In the genomic region with DNA sequence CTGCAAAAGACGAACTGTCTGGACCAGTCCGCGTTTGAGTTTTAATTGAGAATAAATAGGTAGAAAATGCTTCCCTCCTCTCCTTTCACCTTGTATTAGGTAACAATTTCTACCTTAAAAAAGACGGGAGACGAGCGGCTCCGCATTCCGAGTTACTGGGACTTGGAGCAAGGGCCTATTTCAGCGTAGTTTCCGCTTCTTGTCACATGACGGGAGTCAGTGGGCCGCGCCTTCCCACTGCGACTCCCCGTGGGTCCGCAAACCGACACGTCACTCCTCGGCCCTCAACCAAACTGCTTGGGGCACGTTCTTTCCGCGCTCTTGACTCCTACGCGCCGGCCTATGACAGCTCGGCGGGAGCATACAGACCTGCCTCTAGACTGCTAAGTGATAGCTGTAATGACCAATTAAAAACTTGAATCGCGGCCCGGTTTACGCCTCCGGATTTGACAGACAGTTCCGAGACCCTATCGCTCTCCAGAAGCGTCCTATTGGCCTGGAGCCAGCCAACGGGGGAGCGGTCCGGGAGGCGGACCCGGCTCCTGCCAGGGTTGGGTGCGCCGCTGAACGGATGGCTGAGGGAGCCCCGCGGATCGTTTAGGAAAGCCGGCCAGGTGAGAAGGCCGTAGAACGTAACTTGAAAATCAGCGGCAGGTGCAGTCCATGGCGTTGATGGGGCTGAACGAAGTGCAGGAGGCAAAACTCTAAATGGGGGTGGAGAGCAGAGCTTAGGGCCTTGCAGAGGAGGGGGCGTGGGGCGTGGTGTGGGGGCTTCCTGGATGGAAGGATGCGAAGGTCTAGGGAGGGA, we compare ENCODE assay signal across 8 cellular contexts. TPM values are rescaled to one million over a fixed set of nuclear protein-coding genes. Genes with fewer than 3 reads are reported as not detected.
A peak's percentile ranks its signal among the peaks of the same experiment; 100 is the strongest.
DNase-seq lines count a peak whose midpoint lies in the region; ATAC-seq and TF ChIP-seq lines count a peak whose summit lies in the region.

A gene (plus strand): TSS at position 548 of the 808 bp plus-strand sequence. CDS start 3,064 bp downstream, outside the sequence.

- H3K27me3 Mint-ChIP-seq in H9 (ENCODE audit: low read depth): no peaks in the 10 kb centered on the region
- no peaks in the 10 kb centered on the region for H3K27me3 Mint-ChIP-seq in natural killer cell treated with Interleukin-12 subunit alpha and Interleukin-12 subunit beta and Interleukin-15 and Interleukin-18, amount 100 ng/mL, for 72 hours

- H3K9me3 Mint-ChIP-seq in H9: no peaks in the 10 kb centered on the region; a peak in 1 of 5 replicates
- no peaks in the 10 kb centered on the region for H3K9me3 Mint-ChIP-seq in natural killer cell treated with Interleukin-12 subunit alpha and Interleukin-12 subunit beta and Interleukin-15 and Interleukin-18, amount 100 ng/mL, for 72 hours

- H3K27me3 ChIP-seq in H9 (ENCODE audit: insufficient read depth, low read length) (no peaks in the 10 kb centered on the region), MG63 (no peaks in the 10 kb centered on the region)

- H3K4me1 Mint-ChIP-seq in H9: peaks cover 12 to 21% of the 10 kb centered on the region in 2 experiments
- H3K4me1 Mint-ChIP-seq in natural killer cell treated with Interleukin-12 subunit alpha and Interleukin-12 subunit beta and Interleukin-15 and Interleukin-18, amount 100 ng/mL, for 72 hours (ENCODE audit: low read depth in 2 of 2): peaks cover 32 to 42% of the 10 kb centered on the region in 2 donors

- TF ChIP-seq CTCF in H9 (conservative IDR thresholded peaks at IDR 0.05) (no peak), fibroblast of pulmonary artery (IDR thresholded peaks at IDR 0.05; ENCODE audit: low read length, missing control alignments) (no peak)

- H3K23ac ChIP-seq in H9 (ENCODE audit: insufficient read length, low read depth, low read length): no peak within 1 kb of the TSS

- no peak within 1 kb of the TSS for H2AFZ ChIP-seq in H9 (ENCODE audit: low read length)

- H3K9me3 ChIP-seq in H9 (ENCODE audit: control insufficient read depth, low read depth, low read length): no peaks in the 10 kb centered on the region
- H3K9me3 ChIP-seq in MG63: no peaks in the 10 kb centered on the region

- peaks cover 4% of the 10 kb centered on the region for H3K23me2 ChIP-seq in H9 (ENCODE audit: insufficient read length, low read depth, low read length, poor library complexity, severe bottlenecking)

- H3K4ac ChIP-seq in H9 (ENCODE audit: low read depth, low read length): no peak within 1 kb of the TSS

- peaks cover 15% of the 10 kb centered on the region; the same call in 1 of the 2 replicates for H3K79me2 ChIP-seq in H9 (ENCODE audit: insufficient read depth, low read length)

- no peak within 1 kb of the TSS for H2BK5ac ChIP-seq in H9 (ENCODE audit: insufficient read length, low read length)

- H2BK12ac ChIP-seq in H9 (ENCODE audit: insufficient read length, low read depth, low read length): no peak within 1 kb of the TSS

- DNase-seq in ELR (ENCODE audit: low read depth) (peak; percentile 100), H9 (peak; percentile 100), MG63 (peak; percentile 99), SHP77 treated with DMSO at 0.1 percent for 48 hours (lab: John Stamatoyannopoulos, UW) (peak; percentile 98), fibroblast of pulmonary artery (ENCODE audit: low read depth) (peak; percentile 100)
- peak; percentile 99 for DNase-seq in activated effector memory CD4-positive, alpha-beta T cell treated with anti-CD3 and anti-CD28 coated beads, Interleukin-2, amount 50 U/mL, for 16 hours
- peak; percentile 99 for DNase-seq in natural killer cell treated with Interleukin-12 subunit alpha and Interleukin-12 subunit beta and Interleukin-15 and Interleukin-18, amount 100 ng/mL, for 72 hours (ENCODE audit: low spot score)
- peak; percentile 96 for DNase-seq in stimulated activated naive CD8-positive, alpha-beta T cell treated with anti-CD3 and anti-CD28 coated beads, Interleukin-15, Interleukin-2, amounts not matched to agents 100 U/mL and 50 U/mL, for 24 hours

- peak within 1 kb of the TSS; percentile 80 for H3K14ac ChIP-seq in H9 (ENCODE audit: insufficient read depth, low read length)

- no peak within 1 kb of the TSS for H2BK15ac ChIP-seq in H9 (ENCODE audit: low read depth, low read length)

- peak within 1 kb of the TSS; percentile 86 to 98 (median 96) for H3K27ac Mint-ChIP-seq in H9
- peak within 1 kb of the TSS; percentile 86 to 99 for H3K27ac Mint-ChIP-seq in natural killer cell treated with Interleukin-12 subunit alpha and Interleukin-12 subunit beta and Interleukin-15 and Interleukin-18, amount 100 ng/mL, for 72 hours

- H4K20me1 ChIP-seq in H9 (ENCODE audit: control insufficient read depth, insufficient read depth, insufficient read length): no peaks in the 10 kb centered on the region

- no peak within 1 kb of the TSS for H4K8ac ChIP-seq in H9 (replicated peaks; ENCODE audit: insufficient read length, low read depth, low read length)

- peaks cover 6 to 21% (median 16%) of the 10 kb centered on the region in 3 experiments for H3K36me3 Mint-ChIP-seq in H9 (ENCODE audit: insufficient read depth in 1 of 3, low read depth in 3 of 3)
- peaks cover 26% of the 10 kb centered on the region for H3K36me3 Mint-ChIP-seq in natural killer cell treated with Interleukin-12 subunit alpha and Interleukin-12 subunit beta and Interleukin-15 and Interleukin-18, amount 100 ng/mL, for 72 hours

- H3K9ac ChIP-seq in H9 (ENCODE audit: extremely low read depth, insufficient read length, low read length): peak within 1 kb of the TSS; percentile 90

- no peak within 1 kb of the TSS for H2AK5ac ChIP-seq in H9 (ENCODE audit: insufficient read length, low read length)

- peak; percentile 98 to 99 for ATAC-seq in natural killer cell treated with Interleukin-12 subunit alpha and Interleukin-12 subunit beta and Interleukin-15 and Interleukin-18, amount 100 ng/mL, for 72 hours
- ATAC-seq in stimulated activated naive CD8-positive, alpha-beta T cell treated with anti-CD3 and anti-CD28 coated beads, Interleukin-15, Interleukin-2, amounts not matched to agents 100 U/mL and 50 U/mL, for 24 hours: peak; percentile 98

- no peak within 1 kb of the TSS for H3K56ac ChIP-seq in H9 (ENCODE audit: insufficient read length, low read depth, low read length)

- peak within 1 kb of the TSS; percentile 28 for H3K27ac ChIP-seq in H9 (ENCODE audit: insufficient read length, low read depth, low read length)

- no peak within 1 kb of the TSS for H2BK120ac ChIP-seq in H9 (ENCODE audit: low read depth, low read length, poor library complexity, severe bottlenecking)

- H3K4me1 ChIP-seq in H9 (ENCODE audit: insufficient read depth, low read length): no peaks in the 10 kb centered on the region

- H3K4me3 ChIP-seq in MG63: peak within 1 kb of the TSS; percentile 96
- H3K4me3 ChIP-seq in fibroblast of pulmonary artery (replicated peaks; ENCODE audit: low read depth, low read length): peak within 1 kb of the TSS; percentile 100

- no peak within 1 kb of the TSS for H3T11ph ChIP-seq in H9 (ENCODE audit: low read length)

- no peaks in the 10 kb centered on the region for H3K79me1 ChIP-seq in H9 (ENCODE audit: insufficient read depth, low read depth, low read length, poor library complexity, severe bottlenecking)

- H3K18ac ChIP-seq in H9 (ENCODE audit: insufficient read length, low read depth, low read length): peak within 1 kb of the TSS; percentile 81

- H4K5ac ChIP-seq in H9 (ENCODE audit: insufficient read length, low read depth, low read length): peak within 1 kb of the TSS; percentile 69

- peak within 1 kb of the TSS; percentile 99 to 100 for H3K4me3 Mint-ChIP-seq in H9
- peak within 1 kb of the TSS; percentile 85 for H3K4me3 Mint-ChIP-seq in natural killer cell treated with Interleukin-12 subunit alpha and Interleukin-12 subunit beta and Interleukin-15 and Interleukin-18, amount 100 ng/mL, for 72 hours

- no CpG with 5 or more reads among the region's 55 CpGs for WGBS in H9 (ENCODE audit: extremely low coverage, insufficient read length, low lambda C conversion rate)

- H3K4me2 ChIP-seq in H9 (ENCODE audit: insufficient read depth, insufficient read length, low read length): peak within 1 kb of the TSS; percentile 84

- peaks cover 33% of the 10 kb centered on the region for H3K36me3 ChIP-seq in MG63

- H2BK20ac ChIP-seq in H9 (ENCODE audit: low read depth, low read length, poor library complexity, severe bottlenecking): no peak within 1 kb of the TSS

- H4K91ac ChIP-seq in H9 (ENCODE audit: insufficient read length, low read depth, low read length): no peak within 1 kb of the TSS

RNA-seq across cellular contexts. Expression of the gene that starts here (rescaled TPM):
- 125 and 128 TPM in 2 replicates for total RNA-seq in H9 (2021)
- 107 and 125 TPM in 2 replicates for total RNA-seq in MG63 (2014; rRNA removed; shearing (Covaris generic); ENCODE audit: low replicate concordance)
- 100 to 1,000 TPM; 169 to 182 TPM for total RNA-seq in natural killer cell treated with Interleukin-12 subunit alpha and Interleukin-12 subunit beta and Interleukin-15 and Interleukin-18, amount 100 ng/mL, for 72 hours

Comparison
In these comparisons a context has a peak if more than half of its experiments do, and no peak if none do; other contexts are left out.
1. Peak in every context shown above with its lines: DNase-seq, ATAC-seq, H3K4me3 ChIP-seq and H3K27ac ChIP-seq.